Comparison of ENCODE assay signal across 14 cellular contexts in the genomic region with DNA sequence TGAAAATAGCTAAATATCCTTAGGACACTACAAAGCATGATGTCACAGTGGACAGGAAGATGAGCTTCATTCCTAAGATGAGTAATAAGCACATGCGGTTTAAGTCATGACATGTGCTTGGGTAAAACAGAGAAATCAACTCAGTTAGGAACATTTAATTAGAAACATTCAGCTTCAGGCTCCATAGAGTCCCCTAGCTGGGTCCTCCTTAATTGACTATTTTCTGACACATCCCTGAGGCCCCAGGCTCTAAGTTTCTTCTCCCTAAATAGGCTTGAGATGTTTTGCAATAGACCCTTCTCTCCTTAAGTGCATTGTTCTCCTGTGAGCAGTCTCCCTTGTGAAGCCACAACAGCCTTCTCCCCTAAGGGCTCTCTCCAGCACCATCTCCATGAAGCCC.
DNase-seq lines count a peak whose midpoint lies in the region; ATAC-seq and TF ChIP-seq lines count a peak whose summit lies in the region.
"Had no signal": no experiment of that assay in that cellular context is flagged by ENCODE, and none has a peak within 500 bp of the region (broad histone marks: within the 10 kb centered on the region; RNA-seq: fewer than 3 reads in every experiment).

No MANE protein-coding gene starts in this region.

- CTCF ChIA-PET in BJ (lab: Yijun Ruan, JAX): interaction anchor here (1.7 to 2.2 kb wide), 3 partner anchors 16 to 422 kb away, joined by 3 to 7 read pairs (median 4); no protein-coding TSS in a partner anchor
- CTCF ChIA-PET in RWPE1 (lab: Yijun Ruan, JAX): no interaction called here

- no peaks in the 10 kb centered on the region for H3K9me3 ChIP-seq in osteoblast (ENCODE audit: low read depth, low read length)
- H3K9me3 ChIP-seq: BLaER1 treated with 17β-estradiol and CSF1 and Interleukin-3, amounts not matched to agents 10 nM and 100 nM; colonic mucosa; heart left ventricle had no signal

- ATAC-seq in GM19463 (IDR thresholded peaks at IDR 0.05; ENCODE audit: unreplicated experiment): no peak
- ATAC-seq in HG02623 (IDR thresholded peaks at IDR 0.05; ENCODE audit: unreplicated experiment): no peak
- ATAC-seq: activated CD8-positive, alpha-beta T cell treated with anti-CD3 and anti-CD28 coated beads for 36 hours; heart left ventricle had no signal

- H3K36me3 ChIP-seq in BJ (ENCODE audit: control insufficient read depth, insufficient read depth, low read length) (no peaks in the 10 kb centered on the region), osteoblast (ENCODE audit: insufficient read depth, low read length) (no peaks in the 10 kb centered on the region)
- H3K36me3 ChIP-seq: BLaER1 treated with 17β-estradiol and CSF1 and Interleukin-3, amounts not matched to agents 10 nM and 100 nM; colonic mucosa; heart left ventricle had no signal

- no peaks in the 10 kb centered on the region for H3K79me2 ChIP-seq in osteoblast (ENCODE audit: insufficient read depth, low read length)

- peak overlapping the region; percentile 15 for H2AFZ ChIP-seq in osteoblast (ENCODE audit: low read length)

- H3K4me2 ChIP-seq in osteoblast (ENCODE audit: insufficient read depth, low read length): no peak overlapping the region
- H3K4me2 ChIP-seq: BLaER1 treated with 17β-estradiol and CSF1 and Interleukin-3, amounts not matched to agents 10 nM and 100 nM had no signal

- H3K27ac ChIP-seq in RWPE1 (no peak overlapping the region), osteoblast (ENCODE audit: low read depth, low read length) (peak overlapping the region; percentile 16)
- H3K27ac ChIP-seq: BLaER1 treated with 17β-estradiol and CSF1 and Interleukin-3, amounts not matched to agents 10 nM and 100 nM; colonic mucosa; heart left ventricle had no signal

- DNase-seq in BJ (ENCODE audit: low read depth) (peak; percentile 96), RWPE1 (ENCODE audit: low spot score) (peak; percentile 42), epithelial cell of proximal tubule (ENCODE audit: low read depth) (peak; percentile 30), osteoblast (ENCODE audit: insufficient read length, low spot score, missing footprints) (peak; percentile 30), NCI-H748 (lab: John Stamatoyannopoulos, UW; ENCODE audit: unreplicated experiment) (no peak), GM10266 (ENCODE audit: extremely low spot score) (no peak)
- DNase-seq: activated CD8-positive, alpha-beta T cell treated with anti-CD3 and anti-CD28 coated beads for 36 hours; activated naive CD4-positive, alpha-beta T cell treated with anti-CD3 and anti-CD28 coated beads for 36 hours; colonic mucosa; heart left ventricle; OCI-M1 had no signal

- no peaks in the 10 kb centered on the region for H3K27me3 ChIP-seq in BJ (ENCODE audit: control insufficient read depth, insufficient read depth, low read length)
- H3K27me3 ChIP-seq in osteoblast (ENCODE audit: insufficient read depth, low read length): no peaks in the 10 kb centered on the region
- H3K27me3 ChIP-seq: BLaER1 treated with 17β-estradiol and CSF1 and Interleukin-3, amounts not matched to agents 10 nM and 100 nM; colonic mucosa; heart left ventricle had no signal

- peaks cover 4% of the 10 kb centered on the region for H3K4me1 ChIP-seq in osteoblast (ENCODE audit: insufficient read depth, low read length)
- H3K4me1 ChIP-seq: colonic mucosa, heart left ventricle had no signal

- TF ChIP-seq CTCF in BJ (IDR thresholded peaks at IDR 0.05; ENCODE audit: insufficient read depth, low read depth, low read length): no peak
- TF ChIP-seq CTCF in RWPE1 (conservative IDR thresholded peaks at IDR 0.05; ENCODE audit: low read depth): no peak
- TF ChIP-seq CTCF in epithelial cell of proximal tubule (conservative IDR thresholded peaks at IDR 0.05; ENCODE audit: low read depth, low read length): no peak
- no peak for TF ChIP-seq CTCF in osteoblast (IDR thresholded peaks at IDR 0.05; ENCODE audit: extremely low read depth, low read depth, low read length)
- no peak for TF ChIP-seq CTCF in GM10266 (IDR thresholded peaks at IDR 0.05; ENCODE audit: control insufficient read depth, insufficient read depth, low read depth, missing control alignments)

- H3K4me3 ChIP-seq in BJ (ENCODE audit: low read depth, low read length): no peak overlapping the region
- no peak overlapping the region for H3K4me3 ChIP-seq in epithelial cell of proximal tubule (ENCODE audit: low read depth, low read length)
- H3K4me3 ChIP-seq in osteoblast (ENCODE audit: insufficient read depth, low read length): no peak overlapping the region
- H3K4me3 ChIP-seq: BLaER1 treated with 17β-estradiol and CSF1 and Interleukin-3, amounts not matched to agents 10 nM and 100 nM; colonic mucosa; heart left ventricle had no signal

- POLR2A ChIA-PET in BJ (lab: Charles Lee): no interaction called here
- POLR2A ChIA-PET in RWPE1 (lab: Yijun Ruan, JAX; ENCODE audit: low non-redundant PET): interaction anchor here (0.6 kb wide), 1 partner anchor 305 kb away, joined by 10 read pairs; no protein-coding TSS in a partner anchor

- H4K20me1 ChIP-seq in osteoblast (ENCODE audit: insufficient read depth, low read length): no peaks in the 10 kb centered on the region
- H4K20me1 ChIP-seq: BLaER1 treated with 17β-estradiol and CSF1 and Interleukin-3, amounts not matched to agents 10 nM and 100 nM had no signal

Comparison
In these comparisons a context has a peak if more than half of its experiments do, and no peak if none do; other contexts are left out.
1. DNase-seq: peak in BJ (single experiment), RWPE1 (single experiment), epithelial cell of proximal tubule (single experiment) and osteoblast (single experiment); none in NCI-H748 (single experiment) and GM10266 (single experiment).